ENCODE assay signal across 2 cellular contexts in genomic region chr2:19759880-19760279, GRCh38.
TF ChIP-seq lines count a peak whose summit lies in the region.

No MANE protein-coding gene starts in this region.

TF ChIP-seq in SK-N-SH, 30 proteins besides CTCF, POLR2A, EP300 and RAD21 (continued from another document):
- TF ChIP-seq REST (IDR thresholded peaks at IDR 0.05; ENCODE audit: low read depth, low read length) (no peak), RCOR1 (IDR thresholded peaks at IDR 0.05; ENCODE audit: low read length) (peak; percentile 55; the same call in 1 of the 2 replicates), RXRA (IDR thresholded peaks at IDR 0.05; ENCODE audit: borderline replicate concordance, low read depth) (no peak), PBX3 (IDR thresholded peaks at IDR 0.05) (no peak), FOXJ3 (CRISPR knock-in tag; IDR thresholded peaks at IDR 0.05) (no peak), FOXM1 (IDR thresholded peaks at IDR 0.05; ENCODE audit: low read depth) (no peak), MEF2A (IDR thresholded peaks at IDR 0.05; ENCODE audit: borderline replicate concordance, low read depth) (no peak), POLR2AphosphoS5 (IDR thresholded peaks at IDR 0.05; ENCODE audit: low read depth, low read length) (no peak), JUND (IDR thresholded peaks at IDR 0.05) (no peak)

TF ChIP-seq in SK-N-SH treated with all-trans-retinoic acid at 6 μM for 48 hours, 23 proteins besides CTCF, POLR2A, EP300 and RAD21 (continued from another document):
- TF ChIP-seq CSRNP3 (CRISPR knock-in tag; IDR thresholded peaks at IDR 0.05) = no peak
- TF ChIP-seq ZFP30 (CRISPR knock-in tag; IDR thresholded peaks at IDR 0.05) = no peak
- TF ChIP-seq RARB (CRISPR knock-in tag; IDR thresholded peaks at IDR 0.05) = no peak
- TF ChIP-seq PATZ1 (CRISPR knock-in tag; IDR thresholded peaks at IDR 0.05; ENCODE audit: borderline replicate concordance) = no peak
- no peak for TF ChIP-seq ZC3H10 (CRISPR knock-in tag; IDR thresholded peaks at IDR 0.05)
- no peak for TF ChIP-seq TOX (CRISPR knock-in tag; IDR thresholded peaks at IDR 0.05; ENCODE audit: borderline replicate concordance)
- TF ChIP-seq ZFP3 (CRISPR knock-in tag; IDR thresholded peaks at IDR 0.05) = no peak
TF ChIP-seq in SK-N-SH treated with all-trans-retinoic acid at 6 μM for 48 hours: peak in this region for 0.
